Comparison of ENCODE assay signal across 1 cellular context in the genomic region with DNA sequence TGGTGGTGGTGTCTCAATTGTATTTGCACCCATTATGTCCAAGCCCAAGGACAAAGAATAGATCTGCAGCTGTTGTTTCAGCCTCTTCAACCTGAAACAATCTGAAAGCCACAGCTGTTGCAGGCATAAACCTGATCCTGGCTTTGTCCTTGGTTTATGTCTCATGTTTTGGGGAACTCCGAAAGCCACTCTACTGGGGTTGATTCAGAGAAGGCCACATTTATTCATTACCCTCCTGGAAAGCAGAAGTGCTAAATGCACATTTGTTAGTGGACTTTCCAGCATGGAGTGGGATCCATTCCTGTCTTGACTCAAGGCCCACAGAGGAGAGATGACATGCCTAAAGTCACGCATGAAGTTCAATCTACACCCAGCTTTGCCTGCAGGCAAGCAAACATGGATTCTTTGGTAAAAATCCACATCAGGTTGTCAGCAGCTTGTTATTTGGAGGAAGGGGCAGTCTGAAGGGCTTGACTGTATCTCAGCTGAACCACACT.
TF ChIP-seq lines count a peak whose summit lies in the region.

No MANE protein-coding gene starts in this region.

TF ChIP-seq in GM12878, 131 proteins besides CTCF, POLR2A, EP300 and RAD21 (continued from another document):
- TF ChIP-seq EZH2 (IDR thresholded peaks at IDR 0.05; ENCODE audit: borderline replicate concordance, control insufficient read depth, low read depth, low read length) (no peak), CHD1 (IDR thresholded peaks at IDR 0.05; ENCODE audit: low read depth, low read length) (no peak), SMAD1 (IDR thresholded peaks at IDR 0.05; ENCODE audit: low read depth, partially characterized antibody) (no peak), EGR1 (IDR thresholded peaks at IDR 0.05; ENCODE audit: borderline replicate concordance in 1 of 2, low read depth in 2 of 2, low read length in 2 of 2) (peak in 1 of 2 experiments; percentile 20; a peak in 1 of 3 replicates), MEF2A (IDR thresholded peaks at IDR 0.05; ENCODE audit: insufficient read depth, low read depth, low read length) (peak; percentile 67; the same call in 1 of the 2 replicates), ZNF274 (IDR thresholded peaks at IDR 0.05; ENCODE audit: insufficient read depth, insufficient read length) (no peak), ZBED1 (IDR thresholded peaks at IDR 0.05; ENCODE audit: borderline replicate concordance) (peak; percentile 69; the same call in 1 of the 2 replicates), BMI1 (IDR thresholded peaks at IDR 0.05; ENCODE audit: borderline replicate concordance) (peak; percentile 78), FOXM1 (IDR thresholded peaks at IDR 0.05; ENCODE audit: low read depth, low read length) (peak; percentile 100), IKZF1 (conservative IDR thresholded peaks at IDR 0.05) (peak; percentile 98), MTA2 (IDR thresholded peaks at IDR 0.05; ENCODE audit: low read depth) (peak; percentile 86), RB1 (IDR thresholded peaks at IDR 0.05; ENCODE audit: borderline replicate concordance) (no peak), MXI1 (IDR thresholded peaks at IDR 0.05; ENCODE audit: low read depth, low read length) (no peak), POLR2AphosphoS2 (IDR thresholded peaks at IDR 0.05; ENCODE audit: low read depth, low read length) (no peak)
- TF ChIP-seq, protein P1, sequence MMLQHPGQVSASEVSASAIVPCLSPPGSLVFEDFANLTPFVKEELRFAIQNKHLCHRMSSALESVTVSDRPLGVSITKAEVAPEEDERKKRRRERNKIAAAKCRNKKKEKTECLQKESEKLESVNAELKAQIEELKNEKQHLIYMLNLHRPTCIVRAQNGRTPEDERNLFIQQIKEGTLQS (IDR thresholded peaks at IDR 0.05; ENCODE audit: borderline replicate concordance, extremely low read depth, low read depth, low read length): no peak
- TF ChIP-seq, protein P2, sequence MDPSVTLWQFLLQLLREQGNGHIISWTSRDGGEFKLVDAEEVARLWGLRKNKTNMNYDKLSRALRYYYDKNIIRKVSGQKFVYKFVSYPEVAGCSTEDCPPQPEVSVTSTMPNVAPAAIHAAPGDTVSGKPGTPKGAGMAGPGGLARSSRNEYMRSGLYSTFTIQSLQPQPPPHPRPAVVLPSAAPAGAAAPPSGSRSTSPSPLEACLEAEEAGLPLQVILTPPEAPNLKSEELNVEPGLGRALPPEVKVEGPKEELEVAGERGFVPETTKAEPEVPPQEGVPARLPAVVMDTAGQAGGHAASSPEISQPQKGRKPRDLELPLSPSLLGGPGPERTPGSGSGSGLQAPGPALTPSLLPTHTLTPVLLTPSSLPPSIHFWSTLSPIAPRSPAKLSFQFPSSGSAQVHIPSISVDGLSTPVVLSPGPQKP (IDR thresholded peaks at IDR 0.05; ENCODE audit: low read depth, low read length): no peak
- TF ChIP-seq, protein P3, sequence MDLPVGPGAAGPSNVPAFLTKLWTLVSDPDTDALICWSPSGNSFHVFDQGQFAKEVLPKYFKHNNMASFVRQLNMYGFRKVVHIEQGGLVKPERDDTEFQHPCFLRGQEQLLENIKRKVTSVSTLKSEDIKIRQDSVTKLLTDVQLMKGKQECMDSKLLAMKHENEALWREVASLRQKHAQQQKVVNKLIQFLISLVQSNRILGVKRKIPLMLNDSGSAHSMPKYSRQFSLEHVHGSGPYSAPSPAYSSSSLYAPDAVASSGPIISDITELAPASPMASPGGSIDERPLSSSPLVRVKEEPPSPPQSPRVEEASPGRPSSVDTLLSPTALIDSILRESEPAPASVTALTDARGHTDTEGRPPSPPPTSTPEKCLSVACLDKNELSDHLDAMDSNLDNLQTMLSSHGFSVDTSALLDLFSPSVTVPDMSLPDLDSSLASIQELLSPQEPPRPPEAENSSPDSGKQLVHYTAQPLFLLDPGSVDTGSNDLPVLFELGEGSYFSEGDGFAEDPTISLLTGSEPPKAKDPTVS (IDR thresholded peaks at IDR 0.05; ENCODE audit: low read depth, low read length): no peak
- TF ChIP-seq, protein P4, sequence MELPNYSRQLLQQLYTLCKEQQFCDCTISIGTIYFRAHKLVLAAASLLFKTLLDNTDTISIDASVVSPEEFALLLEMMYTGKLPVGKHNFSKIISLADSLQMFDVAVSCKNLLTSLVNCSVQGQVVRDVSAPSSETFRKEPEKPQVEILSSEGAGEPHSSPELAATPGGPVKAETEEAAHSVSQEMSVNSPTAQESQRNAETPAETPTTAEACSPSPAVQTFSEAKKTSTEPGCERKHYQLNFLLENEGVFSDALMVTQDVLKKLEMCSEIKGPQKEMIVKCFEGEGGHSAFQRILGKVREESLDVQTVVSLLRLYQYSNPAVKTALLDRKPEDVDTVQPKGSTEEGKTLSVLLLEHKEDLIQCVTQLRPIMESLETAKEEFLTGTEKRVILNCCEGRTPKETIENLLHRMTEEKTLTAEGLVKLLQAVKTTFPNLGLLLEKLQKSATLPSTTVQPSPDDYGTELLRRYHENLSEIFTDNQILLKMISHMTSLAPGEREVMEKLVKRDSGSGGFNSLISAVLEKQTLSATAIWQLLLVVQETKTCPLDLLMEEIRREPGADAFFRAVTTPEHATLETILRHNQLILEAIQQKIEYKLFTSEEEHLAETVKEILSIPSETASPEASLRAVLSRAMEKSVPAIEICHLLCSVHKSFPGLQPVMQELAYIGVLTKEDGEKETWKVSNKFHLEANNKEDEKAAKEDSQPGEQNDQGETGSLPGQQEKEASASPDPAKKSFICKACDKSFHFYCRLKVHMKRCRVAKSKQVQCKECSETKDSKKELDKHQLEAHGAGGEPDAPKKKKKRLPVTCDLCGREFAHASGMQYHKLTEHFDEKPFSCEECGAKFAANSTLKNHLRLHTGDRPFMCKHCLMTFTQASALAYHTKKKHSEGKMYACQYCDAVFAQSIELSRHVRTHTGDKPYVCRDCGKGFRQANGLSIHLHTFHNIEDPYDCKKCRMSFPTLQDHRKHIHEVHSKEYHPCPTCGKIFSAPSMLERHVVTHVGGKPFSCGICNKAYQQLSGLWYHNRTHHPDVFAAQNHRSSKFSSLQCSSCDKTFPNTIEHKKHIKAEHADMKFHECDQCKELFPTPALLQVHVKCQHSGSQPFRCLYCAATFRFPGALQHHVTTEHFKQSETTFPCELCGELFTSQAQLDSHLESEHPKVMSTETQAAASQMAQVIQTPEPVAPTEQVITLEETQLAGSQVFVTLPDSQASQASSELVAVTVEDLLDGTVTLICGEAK (IDR thresholded peaks at IDR 0.05; ENCODE audit: borderline replicate concordance): no peak
